In the genomic region with DNA sequence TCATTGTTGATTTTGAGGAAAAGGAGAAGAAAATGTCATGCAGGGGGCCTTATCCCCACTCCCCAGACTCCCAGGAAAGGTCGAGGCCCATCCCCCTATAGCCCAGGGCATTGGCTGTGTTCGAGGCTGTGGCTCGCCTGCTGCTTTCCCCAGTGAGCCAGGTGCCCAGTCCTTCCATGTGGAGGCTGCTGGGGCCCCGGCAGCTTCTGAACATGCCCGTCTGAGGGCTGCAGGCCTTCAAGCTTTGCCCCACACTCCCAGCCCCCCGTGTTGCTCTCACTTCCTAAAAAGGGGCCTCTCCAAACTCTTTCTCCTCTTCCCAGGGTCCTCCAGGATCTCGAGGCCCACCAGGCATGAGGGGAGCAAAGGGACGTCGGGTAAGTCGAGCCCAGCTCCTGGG, we compare ENCODE assay signal across 7 cellular contexts.
"Had no signal": no experiment of that assay in that cellular context is flagged by ENCODE, and none has a peak within 500 bp of the region (broad histone marks: within the 10 kb centered on the region; RNA-seq: fewer than 3 reads in every experiment).

No MANE protein-coding gene starts in this region.

- H3K4me2 ChIP-seq: GM23338 had no signal

- DNase-seq: H9, HCEC 1CT, IMR-90 had no signal

- H2AFZ ChIP-seq: GM23338 had no signal

- H3K9me3 Mint-ChIP-seq: GM23338, H9 had no signal

- ATAC-seq: GM23338, K562 had no signal

- H3K27ac Mint-ChIP-seq: GM23338 had no signal

- FAIRE-seq: H1, H54, K562 had no signal

- H3K4me3 ChIP-seq: GM23338, K562 had no signal

- H3K4me3 Mint-ChIP-seq: GM23338, H9 had no signal
